Comparison of ENCODE assay signal across 14 cellular contexts in genomic region chr12:131698286-131698685, GRCh38. TPM values are rescaled to one million over a fixed set of nuclear protein-coding genes. Genes with fewer than 3 reads are reported as not detected.
DNase-seq lines count a peak whose midpoint lies in the region; ATAC-seq and TF ChIP-seq lines count a peak whose summit lies in the region.
"Had no signal": no experiment of that assay in that cellular context is flagged by ENCODE, and none has a peak within 500 bp of the region (broad histone marks: within the 10 kb centered on the region; RNA-seq: fewer than 3 reads in every experiment).

No MANE protein-coding gene starts in this region.

- H3K27ac Mint-ChIP-seq in activated CD8-positive, alpha-beta memory T cell treated with anti-CD3 and anti-CD28 coated beads, Interleukin-2, amount 10 ng/mL, durations not matched to agents 7 days and 5 days: no peak overlapping the region
- H3K27ac Mint-ChIP-seq: B cell; CD8-positive, alpha-beta T cell; GM23338 had no signal

- H3K4me3 ChIP-seq in neutrophil (ENCODE audit: low read depth in 1 of 2, low read length in 1 of 2): no peak overlapping the region
- H3K4me3 ChIP-seq in Karpas-422 (ENCODE audit: low read length): no peak overlapping the region
- H3K4me3 ChIP-seq: BLaER1 treated with 17β-estradiol and CSF1 and Interleukin-3, amounts not matched to agents 10 nM and 100 nM; GM23338 had no signal

- H3K9me3 ChIP-seq in neutrophil (no peaks in the 10 kb centered on the region), Karpas-422 (ENCODE audit: low read length) (no peaks in the 10 kb centered on the region)

- no peak for TF ChIP-seq CTCF in neutrophil (IDR thresholded peaks at IDR 0.05)

- H3K27ac ChIP-seq in neutrophil: peak overlapping the region; percentile 34
- H3K27ac ChIP-seq in Karpas-422 (ENCODE audit: low read length): no peak overlapping the region
- H3K27ac ChIP-seq: BLaER1 treated with 17β-estradiol and CSF1 and Interleukin-3, amounts not matched to agents 10 nM and 100 nM had no signal

- H3K27me3 ChIP-seq in neutrophil: no peaks in the 10 kb centered on the region
- no peaks in the 10 kb centered on the region for H3K27me3 ChIP-seq in Karpas-422 (ENCODE audit: low read length)
- H3K27me3 ChIP-seq: BLaER1 treated with 17β-estradiol and CSF1 and Interleukin-3, amounts not matched to agents 10 nM and 100 nM had no signal

- H3K27me3 Mint-ChIP-seq in activated CD8-positive, alpha-beta memory T cell treated with anti-CD3 and anti-CD28 coated beads, Interleukin-2, amount 10 ng/mL, durations not matched to agents 7 days and 5 days: peaks cover 3% of the 10 kb centered on the region

- no peak overlapping the region for H3K4me3 Mint-ChIP-seq in activated CD8-positive, alpha-beta memory T cell treated with anti-CD3 and anti-CD28 coated beads, Interleukin-2, amount 10 ng/mL, durations not matched to agents 7 days and 5 days
- H3K4me3 Mint-ChIP-seq: B cell; CD8-positive, alpha-beta T cell; GM23338 had no signal

- no peaks in the 10 kb centered on the region for H3K9me2 ChIP-seq in Karpas-422 (replicated peaks; ENCODE audit: insufficient read depth, low read length)

- peak; percentile 33 for DNase-seq in activated CD8-positive, alpha-beta memory T cell treated with anti-CD3 and anti-CD28 coated beads, Interleukin-2, amount 10 ng/mL, durations not matched to agents 7 days and 5 days
- DNase-seq in activated CD8-positive, alpha-beta memory T cell treated with anti-CD3 and anti-CD28 coated beads, Interleukin-2, amount 50 U/mL, for 48 hours: no peak
- DNase-seq in UCSD-AML1 (lab: John Stamatoyannopoulos, UW; ENCODE audit: unreplicated experiment): peak; percentile 24
- no peak for DNase-seq in Karpas-422
- DNase-seq: Calu3, DMS79 treated with DMSO at 0.1 percent for 48 hours, HCEC 1CT, IMR-90 had no signal

- CTCF ChIA-PET in activated CD8-positive, alpha-beta memory T cell treated with anti-CD3 and anti-CD28 coated beads, Interleukin-2, amount 10 ng/mL, durations not matched to agents 7 days and 5 days (lab: Charles Lee): no interaction called here

- H4K20me1 ChIP-seq in Karpas-422 (ENCODE audit: insufficient read depth, low read depth, low read length): no peaks in the 10 kb centered on the region
- H4K20me1 ChIP-seq: BLaER1 treated with 17β-estradiol and CSF1 and Interleukin-3, amounts not matched to agents 10 nM and 100 nM had no signal

- ATAC-seq in activated CD8-positive, alpha-beta memory T cell treated with anti-CD3 and anti-CD28 coated beads, Interleukin-2, amount 10 ng/mL, durations not matched to agents 7 days and 5 days: no peak
- no peak for ATAC-seq in HG02938 (IDR thresholded peaks at IDR 0.05; ENCODE audit: unreplicated experiment)
- ATAC-seq: CD8-positive, alpha-beta T cell; GM23338 had no signal

- H3K9me3 Mint-ChIP-seq in activated CD8-positive, alpha-beta memory T cell treated with anti-CD3 and anti-CD28 coated beads, Interleukin-2, amount 10 ng/mL, durations not matched to agents 7 days and 5 days (ENCODE audit: low read depth): no peaks in the 10 kb centered on the region
- H3K9me3 Mint-ChIP-seq: CD8-positive, alpha-beta T cell had no signal

- no peaks in the 10 kb centered on the region for H3K79me2 ChIP-seq in Karpas-422 (ENCODE audit: low read length)

- peaks cover 5% of the 10 kb centered on the region for H3K4me1 Mint-ChIP-seq in activated CD8-positive, alpha-beta memory T cell treated with anti-CD3 and anti-CD28 coated beads, Interleukin-2, amount 10 ng/mL, durations not matched to agents 7 days and 5 days
- H3K4me1 Mint-ChIP-seq: B cell, GM23338 had no signal

- H3K4me1 ChIP-seq in neutrophil (ENCODE audit: control insufficient read depth in 1 of 2, insufficient read depth in 1 of 2, low read depth in 1 of 2, low read length in 1 of 2): peaks cover 12% of the 10 kb centered on the region in 2 experiments
- no peaks in the 10 kb centered on the region for H3K4me1 ChIP-seq in Karpas-422 (ENCODE audit: low read length)
- H3K4me1 ChIP-seq: BLaER1 treated with 17β-estradiol and CSF1 and Interleukin-3, amounts not matched to agents 10 nM and 100 nM had no signal

- no peak overlapping the region for H3K9ac ChIP-seq in Karpas-422 (ENCODE audit: low read length)
- H3K9ac ChIP-seq: BLaER1 treated with 17β-estradiol and CSF1 and Interleukin-3, amounts not matched to agents 10 nM and 100 nM had no signal

- H2AFZ ChIP-seq in Karpas-422 (ENCODE audit: low read length): no peak overlapping the region
- H2AFZ ChIP-seq: GM23338 had no signal

- H3K36me3 Mint-ChIP-seq in activated CD8-positive, alpha-beta memory T cell treated with anti-CD3 and anti-CD28 coated beads, Interleukin-2, amount 10 ng/mL, durations not matched to agents 7 days and 5 days: no peaks in the 10 kb centered on the region
- H3K36me3 Mint-ChIP-seq: CD8-positive, alpha-beta T cell had no signal

- H3K36me3 ChIP-seq in neutrophil (no peaks in the 10 kb centered on the region), Karpas-422 (ENCODE audit: insufficient read depth, low read length) (no peaks in the 10 kb centered on the region)
- H3K36me3 ChIP-seq: BLaER1 treated with 17β-estradiol and CSF1 and Interleukin-3, amounts not matched to agents 10 nM and 100 nM had no signal

- no peak overlapping the region for H3K4me2 ChIP-seq in Karpas-422 (ENCODE audit: low read depth, low read length, poor library complexity, severe bottlenecking)
- H3K4me2 ChIP-seq: BLaER1 treated with 17β-estradiol and CSF1 and Interleukin-3, amounts not matched to agents 10 nM and 100 nM; GM23338 had no signal

RNA-seq across cellular contexts. Expression of gene SFSWAP, which starts 12.6 kb away (rescaled TPM):
- total RNA-seq in activated CD8-positive, alpha-beta memory T cell treated with anti-CD3 and anti-CD28 coated beads, Interleukin-2, amount 10 ng/mL, durations not matched to agents 7 days and 5 days: 10 to 100 TPM; 54.9 to 55.9 TPM
- total RNA-seq in Karpas-422 (2014; rRNA removed; shearing (Covaris generic); ENCODE audit: low replicate concordance): 30.0 and 48.8 TPM in 2 replicates

Comparison
In these comparisons a context has a peak if more than half of its experiments do, and no peak if none do; other contexts are left out.
1. DNase-seq: peak in activated CD8-positive, alpha-beta memory T cell treated with anti-CD3 and anti-CD28 coated beads, Interleukin-2, amount 10 ng/mL, durations not matched to agents 7 days and 5 days (single experiment) and UCSD-AML1 (single experiment); none in activated CD8-positive, alpha-beta memory T cell treated with anti-CD3 and anti-CD28 coated beads, Interleukin-2, amount 50 U/mL, for 48 hours (single experiment) and Karpas-422 (single experiment).